In the genomic region with DNA sequence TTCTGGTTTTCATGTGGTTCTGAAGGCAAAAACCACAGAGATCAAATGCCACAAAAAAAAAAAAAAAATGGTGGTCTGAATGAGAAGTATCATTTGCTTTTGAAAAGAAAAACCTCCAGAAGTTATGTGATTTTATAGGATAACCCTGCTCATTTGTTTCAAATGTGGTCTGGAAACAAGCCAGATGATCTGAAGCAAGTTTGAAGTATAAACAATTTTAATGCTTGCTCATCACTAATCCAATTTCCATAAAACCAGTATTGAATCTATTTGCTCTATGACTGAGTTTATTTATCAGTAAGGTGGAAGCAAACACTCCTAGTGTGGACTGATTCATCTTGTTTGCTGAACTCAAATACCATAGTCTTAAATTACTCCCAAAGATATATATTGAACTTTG, we compare ENCODE assay signal across 15 cellular contexts.
A peak's percentile ranks its signal among the peaks of the same experiment; 100 is the strongest.
DNase-seq lines count a peak whose midpoint lies in the region; ATAC-seq and TF ChIP-seq lines count a peak whose summit lies in the region.
"Had no signal": no experiment of that assay in that cellular context is flagged by ENCODE, and none has a peak within 500 bp of the region (broad histone marks: within the 10 kb centered on the region; RNA-seq: fewer than 3 reads in every experiment).

No MANE protein-coding gene starts in this region.

- dilution Hi-C loops in mammary epithelial cell (cut with HindIII; ENCODE audit: low sequenced_read_pairs): no loop called here

- H3K9me3 ChIP-seq in mammary epithelial cell (replicated peaks; ENCODE audit: insufficient read depth, low read length): no peaks in the 10 kb centered on the region
- H3K9me3 ChIP-seq in gastroesophageal sphincter: no peaks in the 10 kb centered on the region
- H3K9me3 ChIP-seq: testis had no signal

- no peak overlapping the region for H3K27ac ChIP-seq in mammary epithelial cell (ENCODE audit: insufficient read depth, low read depth, low read length)
- H3K27ac ChIP-seq in gastroesophageal sphincter: no peak overlapping the region
- H3K27ac ChIP-seq: C4-2B, cardiac muscle cell, PC-9, testis had no signal

- no peaks in the 10 kb centered on the region for H3K36me3 ChIP-seq in mammary epithelial cell (ENCODE audit: insufficient read depth, low read length)
- no peaks in the 10 kb centered on the region for H3K36me3 ChIP-seq in gastroesophageal sphincter
- H3K36me3 ChIP-seq: cardiac muscle cell had no signal

- H3K4me3 ChIP-seq in LNCaP clone FGC (ENCODE audit: low read depth, low read length) (no peak overlapping the region), mammary epithelial cell (replicated peaks in 1 of 3; ENCODE audit: insufficient read depth in 1 of 3, low read depth in 2 of 3, low read length in 3 of 3) (no peak overlapping the region), gastroesophageal sphincter (no peak overlapping the region)
- H3K4me3 ChIP-seq: cardiac muscle cell, PC-9, testis had no signal

- no TSS peak for BruUV-seq in mammary epithelial cell (replicated peaks; lab: Mats Ljungman, UMichigan)

- H3K27ac Mint-ChIP-seq in mesothelial cell of epicardium: peak overlapping the region; percentile 17
- H3K27ac Mint-ChIP-seq: activated CD8-positive, alpha-beta T cell treated with anti-CD3 and anti-CD28 coated beads, Interleukin-2, amount 10 ng/mL, durations not matched to agents 7 days and 5 days had no signal

- intact Hi-C loops in mammary epithelial cell (cut with micrococcal nuclease): no loop called here

- no peak for TF ChIP-seq EP300 in gastroesophageal sphincter (IDR thresholded peaks at IDR 0.05)

- no peaks in the 10 kb centered on the region for H3K79me2 ChIP-seq in mammary epithelial cell (ENCODE audit: insufficient read depth, low read length)

- ATAC-seq in HG02759 (IDR thresholded peaks at IDR 0.05; ENCODE audit: unreplicated experiment) (no peak), gastroesophageal sphincter (no peak)
- ATAC-seq: activated CD8-positive, alpha-beta T cell treated with anti-CD3 and anti-CD28 coated beads, Interleukin-2, amount 10 ng/mL, durations not matched to agents 7 days and 5 days; left cardiac atrium had no signal

- CTCF ChIA-PET in mammary epithelial cell (lab: Charles Lee; ENCODE audit: low non-redundant PET): no interaction called here

- H3K4me1 Mint-ChIP-seq in mesothelial cell of epicardium: peaks cover 35% of the 10 kb centered on the region

- TF ChIP-seq POLR2A in gastroesophageal sphincter (IDR thresholded peaks at IDR 0.05): no peak

- H3K27me3 ChIP-seq in mammary epithelial cell (ENCODE audit: insufficient read depth, low read length): no peaks in the 10 kb centered on the region
- H3K27me3 ChIP-seq in gastroesophageal sphincter: no peaks in the 10 kb centered on the region
- H3K27me3 ChIP-seq: cardiac muscle cell, testis had no signal

- H3K4me3 Mint-ChIP-seq in mesothelial cell of epicardium: no peak overlapping the region
- H3K4me3 Mint-ChIP-seq: activated CD8-positive, alpha-beta T cell treated with anti-CD3 and anti-CD28 coated beads, Interleukin-2, amount 10 ng/mL, durations not matched to agents 7 days and 5 days had no signal

- H4K20me1 ChIP-seq in mammary epithelial cell (ENCODE audit: insufficient read depth, low read length): no peaks in the 10 kb centered on the region

- H3K36me3 Mint-ChIP-seq in mesothelial cell of epicardium: no peaks in the 10 kb centered on the region

- DNase-seq in DMS153 treated with DMSO at 0.1 percent for 48 hours (lab: John Stamatoyannopoulos, UW; ENCODE audit: unreplicated experiment) (peak; percentile 15), LNCaP clone FGC (ENCODE audit: low read depth) (peak; percentile 91), mammary epithelial cell (peak; percentile 2), mesothelial cell of epicardium (ENCODE audit: low spot score in 2 of 2, unreplicated experiment in 2 of 2) (no peak), HK-2 (ENCODE audit: unreplicated experiment) (no peak)
- DNase-seq: activated CD8-positive, alpha-beta T cell treated with anti-CD3 and anti-CD28 coated beads, Interleukin-2, amount 10 ng/mL, durations not matched to agents 7 days and 5 days; activated gamma-delta T cell; left cardiac atrium; posterior cingulate gyrus; testis had no signal

- no peaks in the 10 kb centered on the region for H3K4me1 ChIP-seq in mammary epithelial cell (ENCODE audit: insufficient read depth, low read length)
- H3K4me1 ChIP-seq in gastroesophageal sphincter: no peaks in the 10 kb centered on the region
- H3K4me1 ChIP-seq: testis had no signal

- TF ChIP-seq CTCF in LNCaP clone FGC (IDR thresholded peaks at IDR 0.05; ENCODE audit: control insufficient read depth, extremely low read depth, insufficient read depth) (no peak), mammary epithelial cell (conservative IDR thresholded peaks at IDR 0.05 in 1 of 2, IDR thresholded peaks at IDR 0.05 in 1 of 2; ENCODE audit: extremely low read depth in 1 of 2, insufficient read depth in 1 of 2, low read depth in 1 of 2, low read length in 2 of 2) (no peak), mesothelial cell of epicardium (IDR thresholded peaks at IDR 0.05; ENCODE audit: unreplicated experiment) (no peak), gastroesophageal sphincter (IDR thresholded peaks at IDR 0.05) (no peak)

- no peaks in the 10 kb centered on the region for H3K27me3 Mint-ChIP-seq in mesothelial cell of epicardium (ENCODE audit: low read depth)

- in situ Hi-C loops in mammary epithelial cell (cut with MboI; ENCODE audit: low sequenced_read_pairs in 2 of 2): no loop called here

- no peak overlapping the region for H3K9ac ChIP-seq in mammary epithelial cell (ENCODE audit: insufficient read depth, low read length)

- no peak overlapping the region for H3K4me2 ChIP-seq in mammary epithelial cell (ENCODE audit: insufficient read depth, low read depth, low read length)
- H3K4me2 ChIP-seq: PC-9 had no signal

- H3K9me3 Mint-ChIP-seq in mesothelial cell of epicardium: peaks cover 19% of the 10 kb centered on the region

- no peak overlapping the region for H2AFZ ChIP-seq in mammary epithelial cell (ENCODE audit: low read depth, low read length)
- H2AFZ ChIP-seq: PC-9 had no signal

Comparison
In these comparisons a context has a peak if more than half of its experiments do, and no peak if none do; other contexts are left out.
1. DNase-seq: peak in DMS153 treated with DMSO at 0.1 percent for 48 hours (single experiment), LNCaP clone FGC (single experiment) and mammary epithelial cell (single experiment); none in mesothelial cell of epicardium (0 of 2) and HK-2 (single experiment).